Comparison of ENCODE assay signal across 16 cellular contexts in the genomic region with DNA sequence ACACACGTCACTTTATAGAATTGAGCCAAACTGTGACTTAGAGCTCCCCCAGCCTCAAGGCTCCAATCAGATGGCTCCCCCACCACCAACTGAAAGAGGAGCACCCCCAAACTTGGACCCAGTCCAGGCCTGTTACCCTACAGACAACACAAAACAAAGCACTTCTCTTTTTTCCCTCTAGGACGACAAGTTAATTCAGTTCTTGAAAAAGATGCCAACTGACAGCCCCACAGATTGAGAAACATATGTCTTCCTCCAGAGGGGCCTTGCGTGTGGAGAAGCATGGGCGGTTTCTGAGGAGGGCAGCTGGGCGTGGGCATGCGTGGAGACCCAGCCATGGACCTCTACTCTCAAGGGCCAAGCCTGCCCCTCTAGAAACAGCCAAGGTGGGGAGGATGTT.
DNase-seq lines count a peak whose midpoint lies in the region; ATAC-seq, FAIRE-seq and TF ChIP-seq lines count a peak whose summit lies in the region.
"Had no signal": no experiment of that assay in that cellular context is flagged by ENCODE, and none has a peak within 500 bp of the region (broad histone marks: within the 10 kb centered on the region; RNA-seq: fewer than 3 reads in every experiment).

No MANE protein-coding gene starts in this region.

- no peak overlapping the region for H3K4me3 ChIP-seq in HL-60 (replicated peaks; ENCODE audit: insufficient read depth, low read length)
- no peak overlapping the region for H3K4me3 ChIP-seq in GM12878
- no peak overlapping the region for H3K4me3 ChIP-seq in upper lobe of right lung
- H3K4me3 ChIP-seq: SK-N-MC had no signal

- RAD21 ChIA-PET in GM12878 (lab: Charles Lee; ENCODE audit: unreplicated experiment) = no interaction called here

- no peak overlapping the region for H3K9ac ChIP-seq in GM12878 (ENCODE audit: control insufficient read depth, insufficient read depth, low read length)

- peak; percentile 41 to 95 for DNase-seq in HL-60 (ENCODE audit: low read depth in 1 of 2, low spot score in 1 of 2)
- DNase-seq in NOMO-1 treated with dmso at 0.1 percent for 144 hours (lab: John Stamatoyannopoulos, UW; ENCODE audit: unreplicated experiment) = peak; percentile 89
- DNase-seq in GM12878 (ENCODE audit: low read depth, low spot score) = no peak
- no peak for DNase-seq in upper lobe of right lung
- DNase-seq in erythroblast (lab: John Stamatoyannopoulos, UW) = no peak
- no peak for DNase-seq in urothelium cell line (ENCODE audit: low spot score)
- no peak for DNase-seq in NCI-H1436 (lab: John Stamatoyannopoulos, UW)
- DNase-seq: EL, H9, NCI-H1105, NCI-H187 treated with DMSO at 0.1 percent for 48 hours, NCI-H2171, NCI-H446 treated with DMSO at 0.1 percent for 48 hours, NCI-H774, RPMI8226 had no signal

- SMC1A ChIA-PET in GM12878 (lab: Charles Lee; ENCODE audit: uncharacterized antibody, unreplicated experiment) = no interaction called here

- no TSS peak for BruUV-seq in GM12878 (replicated peaks; lab: Mats Ljungman, UMichigan)

- H2AFZ ChIP-seq in GM12878 (ENCODE audit: control insufficient read depth, low read depth, low read length) = no peak overlapping the region

- no peak for FAIRE-seq in GM12878 (lab: Jason Lieb, UNC)
- no peak for FAIRE-seq in urothelium cell line (lab: Jason Lieb, UNC)

- 39% methylated on average over 6 of the region's 6 CpGs for WGBS in GM12878 (ENCODE audit: insufficient coverage, insufficient replicate concordance, low lambda C conversion rate, missing lambda C conversion rate)

- H3K79me2 ChIP-seq in GM12878 (ENCODE audit: control insufficient read depth, insufficient read depth, low read length) = no peaks in the 10 kb centered on the region

- H3K27ac ChIP-seq in HL-60 (replicated peaks) = peak overlapping the region; percentile 86
- H3K27ac ChIP-seq in GM12878 (ENCODE audit: control insufficient read depth, insufficient read depth) = no peak overlapping the region
- H3K27ac ChIP-seq in upper lobe of right lung = no peak overlapping the region
- H3K27ac ChIP-seq: SK-N-MC had no signal

- no peaks in the 10 kb centered on the region for H4K20me1 ChIP-seq in GM12878 (ENCODE audit: control insufficient read depth, insufficient read depth)

- TF ChIP-seq POLR2A in GM12878 (IDR thresholded peaks at IDR 0.05; ENCODE audit: low read depth, low read length) (no peak), erythroblast (IDR thresholded peaks at IDR 0.05; ENCODE audit: low read length) (no peak)

- TF ChIP-seq CTCF in HL-60 (IDR thresholded peaks at IDR 0.05; ENCODE audit: insufficient read depth, low read length) (no peak), GM12878 (IDR thresholded peaks at IDR 0.05 in 2 of 3, conservative IDR thresholded peaks at IDR 0.05 in 1 of 3; ENCODE audit: control insufficient read depth in 2 of 3, extremely low read depth in 1 of 3, insufficient read depth in 1 of 3, low read depth in 3 of 3, low read length in 3 of 3) (no peak), upper lobe of right lung (IDR thresholded peaks at IDR 0.05) (no peak)

- CTCF ChIA-PET in GM12878 (lab: Yijun Ruan, JAX) = no interaction called here

- H3K4me2 ChIP-seq in GM12878 (ENCODE audit: control insufficient read depth, insufficient read depth) = no peak overlapping the region

- intact Hi-C loops in GM12878 (cut with micrococcal nuclease; ENCODE audit: unreplicated experiment) (no loop called here), upper lobe of right lung (cut with DNase I) (no loop called here)

- no peaks in the 10 kb centered on the region for H3K27me3 ChIP-seq in HL-60 (ENCODE audit: insufficient read depth, poor library complexity, severe bottlenecking)
- no peaks in the 10 kb centered on the region for H3K27me3 ChIP-seq in GM12878 (replicated peaks in 1 of 2; ENCODE audit: control insufficient read depth in 2 of 2, insufficient read depth in 2 of 2, low read length in 1 of 2)
- no peaks in the 10 kb centered on the region for H3K27me3 ChIP-seq in upper lobe of right lung

- ATAC-seq in GM12878 = no peak
- ATAC-seq in upper lobe of right lung = peak; percentile 32

- POLR2A ChIA-PET in GM12878 (lab: Charles Lee) = no interaction called here

- TF ChIP-seq RAD21 in GM12878 (IDR thresholded peaks at IDR 0.05; ENCODE audit: insufficient read depth, low read depth, low read length) = no peak

- no peak for TF ChIP-seq EP300 in GM12878 (IDR thresholded peaks at IDR 0.05; ENCODE audit: borderline replicate concordance in 1 of 2, control insufficient read depth in 1 of 2, low read depth in 2 of 2, low read length in 2 of 2)

- in situ Hi-C loops in GM12878 (cut with MboI) = no loop called here

- no peaks in the 10 kb centered on the region; the same call in 2 of the 3 replicates for H3K9me3 ChIP-seq in GM12878 (replicated peaks; ENCODE audit: control insufficient read depth, insufficient read depth, low read length)
- H3K9me3 ChIP-seq in upper lobe of right lung = no peaks in the 10 kb centered on the region

- H3K4me1 ChIP-seq in GM12878 (ENCODE audit: control insufficient read depth, insufficient read depth, low read length) (peaks cover 5% of the 10 kb centered on the region; the same call in 1 of the 2 replicates), upper lobe of right lung (no peaks in the 10 kb centered on the region)

- H3K36me3 ChIP-seq in GM12878 (ENCODE audit: control insufficient read depth in 2 of 2, insufficient read depth in 2 of 2, low read length in 1 of 2) = no peaks in the 10 kb centered on the region
- H3K36me3 ChIP-seq in upper lobe of right lung = no peaks in the 10 kb centered on the region

TF ChIP-seq in GM12878, 131 proteins besides CTCF, POLR2A, EP300 and RAD21:
- TF ChIP-seq SPI1 (IDR thresholded peaks at IDR 0.05; ENCODE audit: borderline replicate concordance, insufficient read depth, low read depth, low read length) (peak; percentile 15; the same call in 1 of the 2 replicates), KLF5 (IDR thresholded peaks at IDR 0.05; ENCODE audit: partially characterized antibody) (no peak)
TF ChIP-seq in GM12878: peak in this region for 1.

Comparison
In these comparisons a context has a peak if more than half of its experiments do, and no peak if none do; other contexts are left out.
1. DNase-seq: peak in HL-60 (2 of 2) and NOMO-1 treated with dmso at 0.1 percent for 144 hours (single experiment); none in GM12878 (single experiment), upper lobe of right lung (single experiment), erythroblast (0 of 2), urothelium cell line (single experiment) and NCI-H1436 (single experiment).